ENCODE assay signal across 14 cellular contexts in genomic region chr21:17527240-17527639, GRCh38. TPM values are rescaled to one million over a fixed set of nuclear protein-coding genes. Genes with fewer than 3 reads are reported as not detected.
DNase-seq lines count a peak whose midpoint lies in the region; ATAC-seq, FAIRE-seq and TF ChIP-seq lines count a peak whose summit lies in the region.
"Had no signal": no experiment of that assay in that cellular context is flagged by ENCODE, and none has a peak within 500 bp of the region (broad histone marks: within the 10 kb centered on the region; RNA-seq: fewer than 3 reads in every experiment).

No MANE protein-coding gene starts in this region.

- peaks cover 67% of the 10 kb centered on the region for H3K4me1 Mint-ChIP-seq in WTC11
- H3K4me1 Mint-ChIP-seq in stimulated activated naive B cell treated with anti-CD40 and anti-IgM and Interleukin-4, amounts not matched to agents 10 μg/mL and 1 μg/mL and 100 μg/mL, for 72 hours = no peaks in the 10 kb centered on the region
- H3K4me1 Mint-ChIP-seq: activated naive CD8-positive, alpha-beta T cell treated with anti-CD3 and anti-CD28 coated beads, Interleukin-2, amount 50 U/mL, for 24 hours; CD14-positive monocyte had no signal

- H3K4me1 ChIP-seq in foreskin keratinocyte (peaks cover 17% of the 10 kb centered on the region), pancreas (peaks cover 15 to 17% (median 16%) of the 10 kb centered on the region in 3 donors)

- peak; percentile 72 for DNase-seq in HT-29 (ENCODE audit: low spot score)
- no peak for DNase-seq in WTC11 (ENCODE audit: low spot score)
- peak in 1 of 2 donors; percentile 46 for DNase-seq in foreskin keratinocyte
- no peak for DNase-seq in pancreas
- no peak for DNase-seq in NCI-H2029 treated with DMSO at 0.1 percent for 48 hours (lab: John Stamatoyannopoulos, UW)
- DNase-seq in stimulated activated naive B cell treated with anti-CD40 and anti-IgM and Interleukin-4, amounts not matched to agents 10 μg/mL and 1 μg/mL and 100 μg/mL, for 72 hours = no peak
- DNase-seq: activated naive CD8-positive, alpha-beta T cell treated with anti-CD3 and anti-CD28 coated beads, Interleukin-2, amount 50 U/mL, for 24 hours; left colon; NCI-H510A; posterior cingulate gyrus had no signal

- H3K27me3 Mint-ChIP-seq in WTC11 (ENCODE audit: low read depth) = no peaks in the 10 kb centered on the region
- peaks cover 4 to 5% of the 10 kb centered on the region in 2 donors for H3K27me3 Mint-ChIP-seq in stimulated activated naive B cell treated with anti-CD40 and anti-IgM and Interleukin-4, amounts not matched to agents 10 μg/mL and 1 μg/mL and 100 μg/mL, for 72 hours

- H3K27ac Mint-ChIP-seq in WTC11 = peak overlapping the region; percentile 86
- H3K27ac Mint-ChIP-seq in stimulated activated naive B cell treated with anti-CD40 and anti-IgM and Interleukin-4, amounts not matched to agents 10 μg/mL and 1 μg/mL and 100 μg/mL, for 72 hours = no peak overlapping the region
- H3K27ac Mint-ChIP-seq: activated naive CD8-positive, alpha-beta T cell treated with anti-CD3 and anti-CD28 coated beads, Interleukin-2, amount 50 U/mL, for 24 hours; CD14-positive monocyte had no signal

- no peaks in the 10 kb centered on the region for H3K9me3 Mint-ChIP-seq in WTC11
- peaks cover 0 to 2% of the 10 kb centered on the region in 2 donors for H3K9me3 Mint-ChIP-seq in stimulated activated naive B cell treated with anti-CD40 and anti-IgM and Interleukin-4, amounts not matched to agents 10 μg/mL and 1 μg/mL and 100 μg/mL, for 72 hours
- H3K9me3 Mint-ChIP-seq: activated naive CD8-positive, alpha-beta T cell treated with anti-CD3 and anti-CD28 coated beads, Interleukin-2, amount 50 U/mL, for 24 hours had no signal

- no peak for FAIRE-seq in pancreas (lab: Jason Lieb, UNC)
- FAIRE-seq: H54 had no signal

- H3K4me3 ChIP-seq in pancreas = no peak overlapping the region

- H3K27ac ChIP-seq in foreskin keratinocyte (no peak overlapping the region), pancreas (peak overlapping the region in 2 of 4 donors; percentile 18 to 34)

- peaks cover 5% of the 10 kb centered on the region for H3K36me3 Mint-ChIP-seq in WTC11
- H3K36me3 Mint-ChIP-seq in stimulated activated naive B cell treated with anti-CD40 and anti-IgM and Interleukin-4, amounts not matched to agents 10 μg/mL and 1 μg/mL and 100 μg/mL, for 72 hours = no peaks in the 10 kb centered on the region
- H3K36me3 Mint-ChIP-seq: CD14-positive monocyte had no signal

- ATAC-seq in WTC11 (no peak), foreskin keratinocyte (peak; percentile 76), pancreas (peak; percentile 66 to 84 (median 79)), GM18519 (IDR thresholded peaks at IDR 0.05; ENCODE audit: low FRiP score, unreplicated experiment) (no peak), GM18511 (IDR thresholded peaks at IDR 0.05; ENCODE audit: unreplicated experiment) (no peak)
- ATAC-seq in stimulated activated naive B cell treated with anti-CD40 and anti-IgM and Interleukin-4, amounts not matched to agents 10 μg/mL and 1 μg/mL and 100 μg/mL, for 72 hours (replicated peaks) = no peak
- ATAC-seq: activated naive CD8-positive, alpha-beta T cell treated with anti-CD3 and anti-CD28 coated beads, Interleukin-2, amount 50 U/mL, for 24 hours; left colon had no signal

- no peaks in the 10 kb centered on the region for H3K9me3 ChIP-seq in pancreas

- CTCF ChIA-PET in WTC11 (lab: Charles Lee) = interaction anchor here (0.7 to 2.0 kb wide), 3 partner anchors 11 to 27 kb away, joined by 4 to 5 read pairs (median 5); no protein-coding TSS in a partner anchor

- 26 to 35% methylated on average over 2 of the region's 2 CpGs for WGBS in pancreas, 2 donors

- intact Hi-C loops in pancreas (cut with DNase I) = no loop called here

- H3K27me3 ChIP-seq in foreskin keratinocyte = no peaks in the 10 kb centered on the region
- H3K27me3 ChIP-seq in pancreas = no peaks in the 10 kb centered on the region

- TF ChIP-seq CTCF in WTC11 (IDR thresholded peaks at IDR 0.05) (no peak), foreskin keratinocyte (conservative IDR thresholded peaks at IDR 0.05) (no peak), pancreas (IDR thresholded peaks at IDR 0.05) (no peak)

- H3K36me3 ChIP-seq in pancreas = no peaks in the 10 kb centered on the region

- POLR2A ChIA-PET in WTC11 (lab: Charles Lee) = interaction anchor here (0.7 kb wide), 1 partner anchor 9 kb away, joined by 3 read pairs; no protein-coding TSS in a partner anchor

- peak overlapping the region; percentile 38 for H3K4me3 Mint-ChIP-seq in WTC11
- H3K4me3 Mint-ChIP-seq in stimulated activated naive B cell treated with anti-CD40 and anti-IgM and Interleukin-4, amounts not matched to agents 10 μg/mL and 1 μg/mL and 100 μg/mL, for 72 hours = no peak overlapping the region
- H3K4me3 Mint-ChIP-seq: activated naive CD8-positive, alpha-beta T cell treated with anti-CD3 and anti-CD28 coated beads, Interleukin-2, amount 50 U/mL, for 24 hours; CD14-positive monocyte had no signal

TF ChIP-seq in WTC11, 78 proteins besides CTCF, POLR2A, EP300 and RAD21 (continues in another document):
- TF ChIP-seq ZNF423 (CRISPR knock-in tag; IDR thresholded peaks at IDR 0.05) = no peak
- no peak for TF ChIP-seq OVOL2 (CRISPR knock-in tag; IDR thresholded peaks at IDR 0.05; ENCODE audit: borderline replicate concordance)
- TF ChIP-seq ZNF671 (CRISPR knock-in tag; IDR thresholded peaks at IDR 0.05) = no peak
- TF ChIP-seq, protein P1, sequence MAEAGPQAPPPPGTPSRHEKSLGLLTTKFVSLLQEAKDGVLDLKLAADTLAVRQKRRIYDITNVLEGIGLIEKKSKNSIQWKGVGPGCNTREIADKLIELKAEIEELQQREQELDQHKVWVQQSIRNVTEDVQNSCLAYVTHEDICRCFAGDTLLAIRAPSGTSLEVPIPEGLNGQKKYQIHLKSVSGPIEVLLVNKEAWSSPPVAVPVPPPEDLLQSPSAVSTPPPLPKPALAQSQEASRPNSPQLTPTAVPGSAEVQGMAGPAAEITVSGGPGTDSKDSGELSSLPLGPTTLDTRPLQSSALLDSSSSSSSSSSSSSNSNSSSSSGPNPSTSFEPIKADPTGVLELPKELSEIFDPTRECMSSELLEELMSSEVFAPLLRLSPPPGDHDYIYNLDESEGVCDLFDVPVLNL (CRISPR knock-in tag; IDR thresholded peaks at IDR 0.05; ENCODE audit: borderline replicate concordance, low read depth) = no peak
- TF ChIP-seq ZNF425 (CRISPR knock-in tag; conservative IDR thresholded peaks at IDR 0.05) = no peak
- TF ChIP-seq CBFB (CRISPR knock-in tag; IDR thresholded peaks at IDR 0.05; ENCODE audit: low read depth) = no peak
- no peak for TF ChIP-seq MAX (CRISPR knock-in tag; IDR thresholded peaks at IDR 0.05)
- no peak for TF ChIP-seq NR2C2 (CRISPR knock-in tag; IDR thresholded peaks at IDR 0.05)
- no peak for TF ChIP-seq SP1 (CRISPR knock-in tag; conservative IDR thresholded peaks at IDR 0.05)
- no peak for TF ChIP-seq ATF1 (CRISPR knock-in tag; IDR thresholded peaks at IDR 0.05)
- TF ChIP-seq, protein P2, sequence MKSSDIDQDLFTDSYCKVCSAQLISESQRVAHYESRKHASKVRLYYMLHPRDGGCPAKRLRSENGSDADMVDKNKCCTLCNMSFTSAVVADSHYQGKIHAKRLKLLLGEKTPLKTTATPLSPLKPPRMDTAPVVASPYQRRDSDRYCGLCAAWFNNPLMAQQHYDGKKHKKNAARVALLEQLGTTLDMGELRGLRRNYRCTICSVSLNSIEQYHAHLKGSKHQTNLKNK (CRISPR knock-in tag; IDR thresholded peaks at IDR 0.05) = no peak

RNA-seq across cellular contexts. Expression of gene CXADR, which starts 14.4 kb away (rescaled TPM):
- 17.4 and 24.7 TPM in 2 replicates for total RNA-seq in HT-29 (2014; rRNA removed; shearing (Covaris generic))
- 119 to 125 TPM (median 119 TPM) in 3 replicates for total RNA-seq in WTC11 (2021)
- total RNA-seq in foreskin keratinocyte = 18.3 and 19.9 TPM in 2 replicates
- 3.8 and 4.0 TPM in 2 replicates for polyA plus RNA-seq in foreskin keratinocyte
- total RNA-seq in pancreas = 10 to 100 TPM; 11.7 to 24.8 (median 16.4) TPM
- 1 to 10 TPM; 5.1 to 5.8 TPM for polyA plus RNA-seq in pancreas
- polyA plus RNA-seq: CD14-positive monocyte had no signal

Comparison
In these comparisons a context has a peak if more than half of its experiments do, and no peak if none do; other contexts are left out.
1. ATAC-seq: peak in foreskin keratinocyte (single experiment) and pancreas (4 of 4); none in WTC11 (single experiment), GM18519 (single experiment), GM18511 (single experiment) and stimulated activated naive B cell treated with anti-CD40 and anti-IgM and Interleukin-4, amounts not matched to agents 10 μg/mL and 1 μg/mL and 100 μg/mL, for 72 hours (0 of 2).